Comparison of ENCODE assay signal across 24 cellular contexts in genomic region chr1:245172026-245172425, GRCh38.
"Had no signal": no experiment of that assay in that cellular context is flagged by ENCODE, and none has a peak within 500 bp of the region (broad histone marks: within the 10 kb centered on the region; RNA-seq: fewer than 3 reads in every experiment).

No MANE protein-coding gene starts in this region.

- DNase-seq: activated CD4-positive, alpha-beta T cell treated with anti-CD3 and anti-CD28 coated beads, Interleukin-2, amount 50 U/mL, for 4 hours; activated CD8-positive, alpha-beta memory T cell treated with anti-CD3 and anti-CD28 coated beads for 24 hours; activated CD8-positive, alpha-beta memory T cell treated with anti-CD3 and anti-CD28 coated beads, Interleukin-2, amount 50 U/mL, for 4 hours; activated naive CD4-positive, alpha-beta T cell treated with anti-CD3 and anti-CD28 coated beads for 36 hours; activated naive CD8-positive, alpha-beta T cell treated with anti-CD3 and anti-CD28 coated beads, Interleukin-2, amount 10 ng/mL, durations not matched to agents 7 days and 5 days; activated T-cell treated with anti-CD3 and anti-CD28 coated beads, Interleukin-2, amount 50 U/mL, for 4 hours; cerebellar nuclear complex; foreskin melanocyte; glutamatergic neuron; immature natural killer cell; kidney glomerular epithelial cell; left lung; naive thymus-derived CD4-positive, alpha-beta T cell; ovary; stimulated activated CD4-positive, alpha-beta T cell treated with anti-CD3 and anti-CD28 coated beads, Interleukin-2, amount 100 ng/mL, for 48 hours; stimulated activated CD8-positive, alpha-beta memory T cell treated with anti-CD3 and anti-CD28 coated beads, Interleukin-4, amount 100 ng/mL, for 48 hours; stimulated activated naive B cell treated with anti-CD40 and anti-IgM and Interleukin-4, amounts not matched to agents 10 μg/mL and 1 μg/mL and 100 μg/mL, for 72 hours; T-helper 1 cell; testis had no signal

- ATAC-seq: activated T-cell treated with anti-CD3 and anti-CD28 coated beads, Interleukin-2, amount 50 U/mL, for 4 hours; left lung; naive thymus-derived CD4-positive, alpha-beta T cell; stimulated activated naive B cell treated with anti-CD40 and anti-IgM and Interleukin-4, amounts not matched to agents 10 μg/mL and 1 μg/mL and 100 μg/mL, for 72 hours; WTC11 had no signal

- H3K4me3 Mint-ChIP-seq: activated naive CD4-positive, alpha-beta T cell treated with anti-CD3 and anti-CD28 coated beads for 36 hours; activated naive CD8-positive, alpha-beta T cell treated with anti-CD3 and anti-CD28 coated beads, Interleukin-2, amount 10 ng/mL, durations not matched to agents 7 days and 5 days; activated T-cell treated with anti-CD3 and anti-CD28 coated beads, Interleukin-2, amount 50 U/mL, for 4 hours; immature natural killer cell; naive thymus-derived CD4-positive, alpha-beta T cell; stimulated activated naive B cell treated with anti-CD40 and anti-IgM and Interleukin-4, amounts not matched to agents 10 μg/mL and 1 μg/mL and 100 μg/mL, for 72 hours; type B pancreatic cell; WTC11 had no signal

- H3K36me3 Mint-ChIP-seq: activated naive CD8-positive, alpha-beta T cell treated with anti-CD3 and anti-CD28 coated beads, Interleukin-2, amount 10 ng/mL, durations not matched to agents 7 days and 5 days; immature natural killer cell; naive thymus-derived CD4-positive, alpha-beta T cell; stimulated activated naive B cell treated with anti-CD40 and anti-IgM and Interleukin-4, amounts not matched to agents 10 μg/mL and 1 μg/mL and 100 μg/mL, for 72 hours; WTC11 had no signal

- H3K4me3 ChIP-seq: hepatocyte, left lung, lung, ovary, prostate gland, testis had no signal

- H3K27ac Mint-ChIP-seq: activated naive CD4-positive, alpha-beta T cell treated with anti-CD3 and anti-CD28 coated beads for 36 hours; activated naive CD8-positive, alpha-beta T cell treated with anti-CD3 and anti-CD28 coated beads, Interleukin-2, amount 10 ng/mL, durations not matched to agents 7 days and 5 days; immature natural killer cell; naive thymus-derived CD4-positive, alpha-beta T cell; stimulated activated naive B cell treated with anti-CD40 and anti-IgM and Interleukin-4, amounts not matched to agents 10 μg/mL and 1 μg/mL and 100 μg/mL, for 72 hours; type B pancreatic cell; WTC11 had no signal

- H3K9me3 Mint-ChIP-seq: activated naive CD4-positive, alpha-beta T cell treated with anti-CD3 and anti-CD28 coated beads for 36 hours; activated naive CD8-positive, alpha-beta T cell treated with anti-CD3 and anti-CD28 coated beads, Interleukin-2, amount 10 ng/mL, durations not matched to agents 7 days and 5 days; activated T-cell treated with anti-CD3 and anti-CD28 coated beads, Interleukin-2, amount 50 U/mL, for 4 hours; immature natural killer cell; naive thymus-derived CD4-positive, alpha-beta T cell; type B pancreatic cell had no signal
